Comparison of ENCODE assay signal across 1 cellular context in the genomic region with DNA sequence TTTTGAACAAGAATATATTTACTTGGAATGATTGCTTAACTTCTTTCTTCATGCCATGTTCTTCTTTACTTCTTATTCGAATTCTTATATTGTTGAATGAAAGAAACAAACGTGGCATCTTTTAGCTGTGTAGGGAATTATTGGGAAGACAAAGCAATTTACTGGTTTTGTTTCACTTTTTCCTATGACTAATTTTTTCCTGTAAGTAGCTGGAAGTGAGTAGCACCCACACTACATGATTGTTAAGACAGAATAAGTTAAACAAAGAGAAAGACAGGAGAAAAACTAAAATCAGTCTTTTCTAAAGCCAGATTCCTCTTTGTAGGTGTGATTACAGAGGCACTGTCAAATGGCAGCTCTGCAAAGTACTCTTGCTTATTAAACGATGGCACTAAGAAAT.
TF ChIP-seq lines count a peak whose summit lies in the region.

No MANE protein-coding gene starts in this region.

TF ChIP-seq in GM23338, 12 proteins besides CTCF, POLR2A, EP300 and RAD21:
- TF ChIP-seq ZNF462 (CRISPR knock-in tag; IDR thresholded peaks at IDR 0.05) (no peak), EZH2 (IDR thresholded peaks at IDR 0.05; ENCODE audit: low read depth, unreplicated experiment) (no peak), JUNB (IDR thresholded peaks at IDR 0.05; ENCODE audit: unreplicated experiment) (no peak), STAT1 (IDR thresholded peaks at IDR 0.05; ENCODE audit: unreplicated experiment) (no peak), CREB1 (CRISPR knock-in tag; IDR thresholded peaks at IDR 0.05; ENCODE audit: low read depth) (no peak), EZH2phosphoT487 (IDR thresholded peaks at IDR 0.05; ENCODE audit: unreplicated experiment) (no peak), REST (IDR thresholded peaks at IDR 0.05; ENCODE audit: unreplicated experiment) (no peak), ETS1 (IDR thresholded peaks at IDR 0.05) (no peak), POLR2AphosphoS5 (IDR thresholded peaks at IDR 0.05; ENCODE audit: low read depth) (no peak), NANOG (IDR thresholded peaks at IDR 0.05; ENCODE audit: borderline replicate concordance) (no peak), ZNF331 (CRISPR knock-in tag; IDR thresholded peaks at IDR 0.05; ENCODE audit: low read depth) (no peak), ZNF114 (CRISPR knock-in tag; IDR thresholded peaks at IDR 0.05) (no peak)
